19 cellular contexts compared by ENCODE assay signal in the genomic region with DNA sequence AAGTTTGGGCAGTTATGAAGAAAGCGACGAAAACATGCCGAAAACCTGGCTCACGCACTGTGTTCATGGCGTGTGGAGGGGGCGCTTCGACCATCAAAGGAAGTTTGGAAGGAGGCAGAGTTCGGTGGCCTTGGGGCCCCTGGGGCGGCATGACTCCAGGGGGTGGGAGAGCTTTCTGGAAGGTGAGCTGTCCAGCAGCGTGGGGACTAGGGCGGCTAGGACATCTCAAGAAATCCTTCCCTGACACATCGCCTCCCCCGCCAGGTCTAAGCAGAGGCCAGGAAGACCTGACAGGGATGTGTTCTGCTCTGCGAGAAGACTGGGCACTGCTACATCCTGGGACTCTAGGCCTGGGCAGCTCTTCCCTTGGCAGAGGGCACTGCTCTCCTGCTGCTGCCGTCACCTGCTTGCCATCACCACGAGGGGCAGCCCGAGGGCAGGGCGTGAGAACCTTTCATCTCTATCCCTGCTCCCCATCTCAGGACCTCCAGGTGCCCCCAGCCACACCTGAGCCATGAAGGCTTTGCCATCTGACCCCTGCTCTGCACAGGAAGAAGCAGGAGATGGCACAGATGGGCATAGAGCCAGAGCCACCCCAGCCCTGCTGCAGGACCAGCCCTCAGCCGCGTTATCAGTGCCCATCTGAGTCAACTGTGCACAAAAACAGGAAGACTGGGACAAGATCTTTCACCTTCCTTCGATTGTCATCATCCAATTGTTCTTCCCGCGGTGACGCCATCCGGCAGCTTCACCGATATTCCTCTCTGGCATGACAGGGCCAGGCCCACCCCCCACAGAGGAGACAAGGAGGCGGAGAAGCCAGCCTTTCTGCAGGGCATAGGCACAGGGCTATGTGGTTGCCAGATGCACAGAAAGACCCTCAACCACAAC. TPM values are rescaled to one million over a fixed set of nuclear protein-coding genes. Genes with fewer than 3 reads are reported as not detected.
"Had no signal": no experiment of that assay in that cellular context is flagged by ENCODE, and none has a peak within 500 bp of the region (broad histone marks: within the 10 kb centered on the region; RNA-seq: fewer than 3 reads in every experiment).

No MANE protein-coding gene starts in this region.

- H3K36me3 ChIP-seq: esophagus squamous epithelium, neutrophil, upper lobe of left lung had no signal

- H3K27me3 Mint-ChIP-seq: activated CD4-positive, alpha-beta T cell treated with anti-CD3 and anti-CD28 coated beads, Interleukin-2, amount 10 ng/mL, durations not matched to agents 7 days and 5 days; brain had no signal

- H3K4me1 Mint-ChIP-seq: activated CD4-positive, alpha-beta T cell treated with anti-CD3 and anti-CD28 coated beads, Interleukin-2, amount 10 ng/mL, durations not matched to agents 7 days and 5 days; activated T-helper 17 cell treated with anti-CD3 and anti-CD28 coated beads, Interleukin-2, amount 50 U/mL, for 72 hours had no signal

- DNase-seq: activated CD4-positive, alpha-beta T cell treated with anti-CD3 and anti-CD28 coated beads, Interleukin-2, amount 10 ng/mL, durations not matched to agents 7 days and 5 days; activated CD4-positive, CD25-positive, alpha-beta regulatory T cell; activated CD8-positive, alpha-beta memory T cell treated with anti-CD3 and anti-CD28 coated beads for 24 hours; activated naive CD4-positive, alpha-beta T cell treated with anti-CD3 and anti-CD28 coated beads, Interleukin-2, amount 50 U/mL, for 16 hours; dorsolateral prefrontal cortex; esophagus squamous epithelium; foreskin fibroblast; stimulated activated CD4-positive, alpha-beta T cell treated with anti-CD3 and anti-CD28 coated beads, Interleukin-2, amount 100 ng/mL, for 48 hours; stimulated activated CD8-positive, alpha-beta memory T cell treated with anti-CD3 and anti-CD28 coated beads, Interleukin-4, amount 100 ng/mL, for 48 hours had no signal

- H3K27me3 ChIP-seq: dorsolateral prefrontal cortex, upper lobe of left lung had no signal

- H3K4me3 Mint-ChIP-seq: activated CD4-positive, alpha-beta T cell treated with anti-CD3 and anti-CD28 coated beads, Interleukin-2, amount 10 ng/mL, durations not matched to agents 7 days and 5 days; activated T-helper 17 cell treated with anti-CD3 and anti-CD28 coated beads, Interleukin-2, amount 50 U/mL, for 72 hours; brain; mesothelial cell of epicardium; stimulated activated naive CD8-positive, alpha-beta T cell treated with anti-CD3 and anti-CD28 coated beads, Interleukin-15, Interleukin-2, amounts not matched to agents 100 ng/mL and 50 ng/mL, for 24 hours; T-helper 1 cell treated with Interleukin-12 subunit alpha and Interleukin-12 subunit beta and Interleukin-4 antibody, amounts not matched to agents 30 μg/mL and 1 μg/mL, for 36 hours had no signal

- H3K4me3 ChIP-seq: dorsolateral prefrontal cortex, esophagus squamous epithelium, upper lobe of left lung had no signal

- H3K27ac ChIP-seq: dorsolateral prefrontal cortex, esophagus squamous epithelium, neutrophil had no signal

- H3K9me3 Mint-ChIP-seq: activated CD4-positive, alpha-beta T cell treated with anti-CD3 and anti-CD28 coated beads, Interleukin-2, amount 10 ng/mL, durations not matched to agents 7 days and 5 days; activated T-helper 17 cell treated with anti-CD3 and anti-CD28 coated beads, Interleukin-2, amount 50 U/mL, for 72 hours; mesothelial cell of epicardium; stimulated activated naive CD8-positive, alpha-beta T cell treated with anti-CD3 and anti-CD28 coated beads, Interleukin-15, Interleukin-2, amounts not matched to agents 100 ng/mL and 50 ng/mL, for 24 hours; T-helper 1 cell treated with Interleukin-12 subunit alpha and Interleukin-12 subunit beta and Interleukin-4 antibody, amounts not matched to agents 30 μg/mL and 1 μg/mL, for 36 hours had no signal

- H3K36me3 Mint-ChIP-seq: brain, mesothelial cell of epicardium had no signal

- ATAC-seq: activated T-helper 17 cell treated with anti-CD3 and anti-CD28 coated beads, Interleukin-2, amount 50 U/mL, for 72 hours; left lobe of liver had no signal

- H3K9me3 ChIP-seq: esophagus squamous epithelium, neutrophil, upper lobe of left lung had no signal

- H3K27ac Mint-ChIP-seq: activated CD4-positive, alpha-beta T cell treated with anti-CD3 and anti-CD28 coated beads, Interleukin-2, amount 10 ng/mL, durations not matched to agents 7 days and 5 days; activated T-helper 17 cell treated with anti-CD3 and anti-CD28 coated beads, Interleukin-2, amount 50 U/mL, for 72 hours; progenitor cell of endocrine pancreas; stimulated activated naive CD8-positive, alpha-beta T cell treated with anti-CD3 and anti-CD28 coated beads, Interleukin-15, Interleukin-2, amounts not matched to agents 100 ng/mL and 50 ng/mL, for 24 hours; T-helper 1 cell treated with Interleukin-12 subunit alpha and Interleukin-12 subunit beta and Interleukin-4 antibody, amounts not matched to agents 30 μg/mL and 1 μg/mL, for 36 hours had no signal

RNA-seq across cellular contexts. Expression of a gene that starts 12.7 kb away (rescaled TPM):
- total RNA-seq: activated CD4-positive, alpha-beta T cell treated with anti-CD3 and anti-CD28 coated beads, Interleukin-2, amount 10 ng/mL, durations not matched to agents 7 days and 5 days; activated T-helper 17 cell treated with anti-CD3 and anti-CD28 coated beads, Interleukin-2, amount 50 U/mL, for 72 hours; dorsolateral prefrontal cortex; esophagus squamous epithelium; mesothelial cell of epicardium; temporal lobe; upper lobe of left lung had no signal
